ENCODE assay signal across 8 cellular contexts in the genomic region with DNA sequence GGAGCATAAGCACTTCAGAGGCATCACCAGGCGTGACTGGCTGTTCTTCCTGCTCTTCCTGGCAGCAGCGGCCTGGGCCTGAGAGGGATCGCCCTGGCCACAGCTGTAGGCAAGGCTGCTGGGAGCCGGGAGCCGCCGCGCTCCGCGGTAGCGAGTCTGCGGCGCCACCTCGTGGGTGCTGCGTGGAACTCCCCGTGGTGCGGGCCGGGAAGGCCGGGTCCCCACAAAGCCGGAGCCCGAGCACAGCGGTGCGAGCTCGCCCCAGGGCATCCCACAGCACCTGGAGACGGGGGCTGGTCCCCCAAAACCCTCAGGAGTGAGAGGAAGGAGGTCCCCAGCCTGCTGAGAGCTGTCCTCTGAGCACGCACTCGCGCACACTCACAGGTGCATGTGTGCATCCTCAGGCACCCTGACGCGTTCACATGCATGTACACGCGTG.
DNase-seq lines count a peak whose midpoint lies in the region; ATAC-seq, FAIRE-seq and TF ChIP-seq lines count a peak whose summit lies in the region.
"Not testable (repeated sequence)": the region's sequence is repeated elsewhere in the genome, so short reads cannot be mapped to it uniquely, and the experiment has no call there.

No MANE protein-coding gene starts in this region.

- H3K4me3 ChIP-seq in A549; GM12864 (ENCODE audit: low read depth, low read length); NB4 (ENCODE audit: low read depth, low read length); SU-DHL-6 (ENCODE audit: insufficient read depth, low read length, poor library complexity, severe bottlenecking); coronary artery; heart right ventricle; mesenchymal stem cell (ENCODE audit: insufficient read depth in 1 of 2, low read depth in 1 of 2, low read length in 2 of 2): not testable (repeated sequence)

- H4K20me1 ChIP-seq in SU-DHL-6 (ENCODE audit: low read depth, low read length): not testable (repeated sequence)

- peak in 1 of 2 experiments; percentile 23 for DNase-seq in A549 (ENCODE audit: low read depth in 1 of 2, low spot score in 1 of 2)
- DNase-seq in GM12864 (ENCODE audit: low read depth); coronary artery (ENCODE audit: low spot score): not testable (repeated sequence)
- DNase-seq in NB4 (ENCODE audit: low read depth): peak; percentile 35
- DNase-seq in heart right ventricle: peak; percentile 27 to 62
- peak; percentile 0 for DNase-seq in mesenchymal stem cell
- DNase-seq in stimulated activated CD4-positive, alpha-beta T cell treated with anti-CD3 and anti-CD28 coated beads, Interleukin-15, amount 100 ng/mL, for 24 hours: peak; percentile 23

- not testable (repeated sequence) for H3K79me1 ChIP-seq in mesenchymal stem cell (replicated peaks; ENCODE audit: low read length, poor library complexity, severe bottlenecking)

- not testable (repeated sequence) for H4K8ac ChIP-seq in mesenchymal stem cell (ENCODE audit: low read length)

- not testable (repeated sequence) for TF ChIP-seq POLR2A in A549 (IDR thresholded peaks at IDR 0.05; ENCODE audit: low read length); NB4 (IDR thresholded peaks at IDR 0.05; ENCODE audit: extremely low read depth, insufficient read length)

- intact Hi-C loops in heart right ventricle (cut with DNase I): not testable (repeated sequence)

- not testable (repeated sequence) for H2AFZ ChIP-seq in SU-DHL-6 (ENCODE audit: low read depth, low read length, severe bottlenecking); mesenchymal stem cell (ENCODE audit: low read depth, low read length)

- not testable (repeated sequence) for TF ChIP-seq EP300 in A549 (IDR thresholded peaks at IDR 0.05)

- not testable (repeated sequence) for H3K14ac ChIP-seq in mesenchymal stem cell (ENCODE audit: low read length in 2 of 2)

- not testable (repeated sequence) for H2BK12ac ChIP-seq in mesenchymal stem cell (ENCODE audit: low read length in 2 of 2)

- not testable (repeated sequence) for FAIRE-seq in A549 (lab: Jason Lieb, UNC)

- TF ChIP-seq RAD21 in A549 (conservative IDR thresholded peaks at IDR 0.05 in 1 of 2, IDR thresholded peaks at IDR 0.05 in 1 of 2): peak; percentile 35 to 55

- H3K4me1 ChIP-seq in A549; heart right ventricle; mesenchymal stem cell (ENCODE audit: control insufficient read depth, insufficient read depth, low read depth, low read length): not testable (repeated sequence)

- H2BK5ac ChIP-seq in mesenchymal stem cell (ENCODE audit: low read depth, low read length, poor library complexity, severe bottlenecking): not testable (repeated sequence)

- H3F3A ChIP-seq in SU-DHL-6 (ENCODE audit: insufficient read depth): not testable (repeated sequence)

- H3K18ac ChIP-seq in mesenchymal stem cell (ENCODE audit: low read depth in 1 of 2, low read length in 2 of 2): not testable (repeated sequence)

- WGBS in A549 (ENCODE audit: missing lambda C conversion rate): 31% methylated on average over 17 of the region's 31 CpGs
- WGBS in heart right ventricle, 2 donors: 25 to 45% methylated on average over 23 to 31 of the region's 31 CpGs
- 29% methylated on average over 29 of the region's 31 CpGs for WGBS in mesenchymal stem cell

- H2BK120ac ChIP-seq in mesenchymal stem cell (ENCODE audit: low read depth, low read length): not testable (repeated sequence)

- H3K9ac ChIP-seq in SU-DHL-6 (ENCODE audit: low read length); mesenchymal stem cell (ENCODE audit: low read length): not testable (repeated sequence)

- not testable (repeated sequence) for H3K36me3 ChIP-seq in SU-DHL-6 (ENCODE audit: low read length); heart right ventricle; mesenchymal stem cell (ENCODE audit: control insufficient read depth in 1 of 2, insufficient read depth in 2 of 2, low read depth in 1 of 2, low read length in 2 of 2)

- not testable (repeated sequence) for H3K79me2 ChIP-seq in SU-DHL-6 (ENCODE audit: insufficient read depth, low read length)

- peak; percentile 33 for TF ChIP-seq CTCF in A549 (IDR thresholded peaks at IDR 0.05)
- peak; percentile 41 for TF ChIP-seq CTCF in GM12864 (IDR thresholded peaks at IDR 0.05; ENCODE audit: low read depth, low read length, missing control alignments)
- TF ChIP-seq CTCF in NB4 (IDR thresholded peaks at IDR 0.05; ENCODE audit: low read depth, low read length): peak; percentile 16
- TF ChIP-seq CTCF in SU-DHL-6 (IDR thresholded peaks at IDR 0.05; ENCODE audit: insufficient read depth, low read length, poor library complexity, severe bottlenecking): not testable (repeated sequence)
- TF ChIP-seq CTCF in coronary artery (IDR thresholded peaks at IDR 0.05): peak; percentile 17
- peak in 8 of 9 donors; percentile 22 to 57 (median 28) for TF ChIP-seq CTCF in heart right ventricle (IDR thresholded peaks at IDR 0.05)

- not testable (repeated sequence) for H3K4ac ChIP-seq in mesenchymal stem cell (ENCODE audit: low read depth in 1 of 2, low read length in 2 of 2)

- not testable (repeated sequence) for H2BK15ac ChIP-seq in mesenchymal stem cell (ENCODE audit: low read depth, poor library complexity, severe bottlenecking)

- H3K9me2 ChIP-seq in SU-DHL-6 (replicated peaks; ENCODE audit: insufficient read depth, low read length): not testable (repeated sequence)

- not testable (repeated sequence) for H3K23ac ChIP-seq in mesenchymal stem cell (ENCODE audit: low read length in 2 of 2)

- not testable (repeated sequence) for H4K91ac ChIP-seq in mesenchymal stem cell (ENCODE audit: low read length)

- not testable (repeated sequence) for H3K27ac ChIP-seq in A549; coronary artery; heart right ventricle; mesenchymal stem cell (ENCODE audit: low read length, poor library complexity, severe bottlenecking)
- peak overlapping the region; percentile 74 for H3K27ac ChIP-seq in SU-DHL-6 (ENCODE audit: low read depth, low read length)

- ATAC-seq in A549 (peak in 1 of 2 experiments; percentile 90; a peak in 3 of 6 replicates), heart right ventricle (peak in 1 of 8 donors; percentile 53)

- CTCF ChIA-PET in A549 (lab: Yijun Ruan, JAX): interaction anchor here (1.0 kb wide), 1 partner anchor 63 kb away, joined by 4 read pairs; no protein-coding TSS in a partner anchor

- not testable (repeated sequence) for H2AK5ac ChIP-seq in mesenchymal stem cell (ENCODE audit: low read length, severe bottlenecking)

- H3K9me3 ChIP-seq in A549; SU-DHL-6 (ENCODE audit: insufficient read depth, low read length); heart right ventricle; mesenchymal stem cell (ENCODE audit: control insufficient read depth, low read length): not testable (repeated sequence)

- H3K4me2 ChIP-seq in A549 (peak overlapping the region; percentile 23; the same call in 1 of the 3 replicates), SU-DHL-6 (ENCODE audit: low read depth, low read length, poor library complexity, severe bottlenecking) (peak overlapping the region; percentile 30)
- H3K4me2 ChIP-seq in mesenchymal stem cell (ENCODE audit: low read length, poor library complexity, severe bottlenecking): not testable (repeated sequence)

- POLR2A ChIA-PET in A549 (lab: Yijun Ruan, JAX): not testable (repeated sequence)

- not testable (repeated sequence) for H3K27me3 ChIP-seq in SU-DHL-6 (ENCODE audit: low read length); heart right ventricle; mesenchymal stem cell (ENCODE audit: control insufficient read depth in 1 of 2, insufficient read depth in 1 of 2, low read length in 2 of 2)

TF ChIP-seq in A549, 52 proteins besides CTCF, POLR2A, EP300 and RAD21:
- peak; percentile 43; the same call in 2 of the 3 replicates for TF ChIP-seq SMC3 (IDR thresholded peaks at IDR 0.05)
